In genomic region chr4:173294444-173294843, GRCh38 we compare ENCODE assay signal across 23 cellular contexts.
"Had no signal": no experiment of that assay in that cellular context is flagged by ENCODE, and none has a peak within 500 bp of the region (broad histone marks: within the 10 kb centered on the region; RNA-seq: fewer than 3 reads in every experiment).

No MANE protein-coding gene starts in this region.

- H3K27ac ChIP-seq: colonic mucosa, coronary artery, dorsolateral prefrontal cortex, epithelial cell of prostate, esophagus muscularis mucosa, esophagus squamous epithelium, foreskin keratinocyte, gastrocnemius medialis, gastroesophageal sphincter, heart left ventricle, heart right ventricle had no signal

- H3K27me3 ChIP-seq: colonic mucosa, dorsolateral prefrontal cortex, esophagus muscularis mucosa, esophagus squamous epithelium, foreskin keratinocyte, gastrocnemius medialis, gastroesophageal sphincter, heart left ventricle, heart right ventricle had no signal

- H3K4me1 ChIP-seq: colonic mucosa, esophagus muscularis mucosa, esophagus squamous epithelium, foreskin keratinocyte, gastrocnemius medialis, gastroesophageal sphincter, heart left ventricle, heart right ventricle had no signal

- H3K4me3 ChIP-seq: colonic mucosa, coronary artery, dorsolateral prefrontal cortex, esophagus muscularis mucosa, esophagus squamous epithelium, gastrocnemius medialis, gastroesophageal sphincter, heart left ventricle, heart right ventricle had no signal

- DNase-seq: colonic mucosa; cortex of kidney; dermis blood vessel endothelial cell; dorsolateral prefrontal cortex; effector CD4-positive, alpha-beta T cell; effector CD8-positive, alpha-beta T cell; effector memory CD4-positive, alpha-beta T cell; effector memory CD8-positive, alpha-beta T cell; endodermal cell; erythroblast; esophagus squamous epithelium; foreskin fibroblast; foreskin keratinocyte; foreskin melanocyte; gastrocnemius medialis; glutamatergic neuron; head of caudate nucleus; heart left ventricle; heart right ventricle had no signal

- H3K9me3 ChIP-seq: colonic mucosa, esophagus muscularis mucosa, esophagus squamous epithelium, gastrocnemius medialis, gastroesophageal sphincter, heart left ventricle, heart right ventricle had no signal

- H3K36me3 ChIP-seq: colonic mucosa, gastrocnemius medialis, gastroesophageal sphincter had no signal
